Comparison of ENCODE assay signal across 32 cellular contexts in genomic region chr19:32234663-32235217, GRCh38.
"Had no signal": no experiment of that assay in that cellular context is flagged by ENCODE, and none has a peak within 500 bp of the region (broad histone marks: within the 10 kb centered on the region; RNA-seq: fewer than 3 reads in every experiment).

No MANE protein-coding gene starts in this region.

- H3K27ac ChIP-seq: ascending aorta, breast epithelium, cardiac muscle cell, colonic mucosa, epithelial cell of prostate, heart left ventricle, VCaP had no signal

- H3K36me3 ChIP-seq: ascending aorta, breast epithelium, cardiac muscle cell, colonic mucosa, heart left ventricle had no signal

- FAIRE-seq: endometrium, endothelial cell of umbilical vein, frontal cortex, TTC549 had no signal

- DNase-seq: activated CD4-positive, alpha-beta memory T cell treated with anti-CD3 and anti-CD28 coated beads, Interleukin-2, amount 10 ng/mL, durations not matched to agents 7 days and 5 days; activated CD4-positive, alpha-beta T cell treated with anti-CD3 and anti-CD28 coated beads for 1 hour; activated CD4-positive, alpha-beta T cell treated with anti-CD3 and anti-CD28 coated beads for 4 hours; activated CD4-positive, alpha-beta T cell treated with anti-CD3 and anti-CD28 coated beads, Interleukin-2, amount 10 ng/mL, durations not matched to agents 7 days and 5 days; activated CD4-positive, alpha-beta T cell treated with anti-CD3 and anti-CD28 coated beads, Interleukin-2, amount 50 U/mL, for 4 hours; activated CD8-positive, alpha-beta memory T cell treated with anti-CD3 and anti-CD28 coated beads, Interleukin-2, amount 50 U/mL, for 48 hours; activated gamma-delta T cell; activated naive CD4-positive, alpha-beta T cell; activated naive CD4-positive, alpha-beta T cell treated with anti-CD3 and anti-CD28 coated beads, Interleukin-2, amount 10 ng/mL, durations not matched to agents 7 days and 5 days; activated naive CD8-positive, alpha-beta T cell treated with anti-CD3 and anti-CD28 coated beads, Interleukin-2, amount 10 ng/mL, durations not matched to agents 7 days and 5 days; activated T-cell treated with anti-CD3 and anti-CD28 coated beads for 4 hours; activated T-cell treated with anti-CD3 and anti-CD28 coated beads, Interleukin-2, amount 50 U/mL, for 24 hours; activated T-cell treated with anti-CD3 and anti-CD28 coated beads, Interleukin-2, amount 50 U/mL, for 72 hours; central memory CD4-positive, alpha-beta T cell; cerebellar nuclear complex; colonic mucosa; effector CD8-positive, alpha-beta T cell; foreskin fibroblast; glutamatergic neuron; heart left ventricle; T-helper 2 cell had no signal

- ATAC-seq: activated naive CD4-positive, alpha-beta T cell treated with anti-CD3 and anti-CD28 coated beads, Interleukin-2, amount 50 U/mL, for 72 hours; activated T-cell treated with anti-CD3 and anti-CD28 coated beads, Interleukin-2, amount 50 U/mL, for 72 hours; heart left ventricle; WTC11 had no signal

- H3K4me3 ChIP-seq: ascending aorta, breast epithelium, cardiac muscle cell, colonic mucosa, heart left ventricle had no signal

- H3K9me3 ChIP-seq: ascending aorta, breast epithelium, colonic mucosa, heart left ventricle had no signal

- H3K4me1 ChIP-seq: ascending aorta, breast epithelium, colonic mucosa, heart left ventricle had no signal

- H3K27me3 ChIP-seq: ascending aorta, colonic mucosa had no signal
